14 cellular contexts compared by ENCODE assay signal in the genomic region with DNA sequence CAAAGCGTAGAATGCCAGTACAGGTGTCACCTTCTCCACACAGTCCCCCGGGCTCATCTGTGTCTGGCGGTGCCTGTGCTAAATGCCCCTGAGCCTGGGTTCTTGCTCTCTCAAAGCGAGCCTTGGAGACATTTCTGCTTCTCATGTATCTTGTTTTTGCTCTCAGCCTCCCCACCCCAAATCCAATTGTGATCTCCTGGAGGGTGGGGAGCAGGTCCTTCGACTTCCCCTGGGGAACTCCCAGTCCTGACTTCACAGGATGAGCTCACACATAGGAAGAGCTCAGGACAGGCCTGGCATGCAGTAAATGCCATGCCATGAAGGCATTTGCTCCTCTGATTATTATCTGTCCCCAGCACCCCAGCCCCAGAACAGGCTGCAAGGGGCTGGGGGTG. TPM values are rescaled to one million over a fixed set of nuclear protein-coding genes. Genes with fewer than 3 reads are reported as not detected.
DNase-seq lines count a peak whose midpoint lies in the region; ATAC-seq and TF ChIP-seq lines count a peak whose summit lies in the region.
"Had no signal": no experiment of that assay in that cellular context is flagged by ENCODE, and none has a peak within 500 bp of the region (broad histone marks: within the 10 kb centered on the region; RNA-seq: fewer than 3 reads in every experiment).

No MANE protein-coding gene starts in this region.

- peaks cover 21% of the 10 kb centered on the region for H3K36me3 Mint-ChIP-seq in dendritic cell treated with granulocyte-macrophage colony-stimulating factor and Interleukin-4, amounts not matched to agents 40 ng/mL and 50 ng/mL, for 4 days (ENCODE audit: low read depth)

- H3K27ac ChIP-seq in SK-N-SH (ENCODE audit: low read depth in 2 of 2, low read length in 1 of 2) (peak overlapping the region in 1 of 2 experiments; percentile 86; a peak in 2 of 4 replicates), osteoblast (ENCODE audit: low read depth, low read length) (no peak overlapping the region)
- H3K27ac ChIP-seq: epithelial cell of prostate, upper lobe of right lung had no signal

- CTCF ChIA-PET in SK-N-SH (lab: Yijun Ruan, JAX), result interaction anchor here (1.8 to 13.1 kb wide), 2 partner anchors 49 to 123 kb away, joined by 5 to 326 read pairs; no protein-coding TSS in a partner anchor

- H3K4me3 ChIP-seq in SK-N-SH (ENCODE audit: low read depth in 2 of 2, low read length in 1 of 2) (no peak overlapping the region), osteoblast (ENCODE audit: insufficient read depth, low read length) (no peak overlapping the region)
- H3K4me3 ChIP-seq: MG63, upper lobe of right lung had no signal

- WGBS in SK-N-SH (ENCODE audit: low lambda C conversion rate), result 75% methylated on average over 5 of the region's 5 CpGs

- peak overlapping the region; percentile 85 for H3K27ac Mint-ChIP-seq in dendritic cell treated with granulocyte-macrophage colony-stimulating factor and Interleukin-4, amounts not matched to agents 40 ng/mL and 50 ng/mL, for 4 days

- ATAC-seq in SK-N-SH treated with all-trans-retinoic acid at 6 μM for 48 hours (no peak), HG03442 (IDR thresholded peaks at IDR 0.05; ENCODE audit: unreplicated experiment) (no peak), HG02623 (IDR thresholded peaks at IDR 0.05; ENCODE audit: unreplicated experiment) (no peak)
- ATAC-seq: left lobe of liver, upper lobe of right lung had no signal

- POLR2A ChIA-PET in SK-N-SH (lab: Yijun Ruan, JAX), result interaction anchor here (0.7 to 1.2 kb wide), 3 partner anchors 13 to 100 kb away, joined by 3 to 4 read pairs (median 3); no protein-coding TSS in a partner anchor

- no peaks in the 10 kb centered on the region for H3F3A ChIP-seq in SK-N-SH (replicated peaks; ENCODE audit: insufficient read depth)

- H3K4me1 ChIP-seq in SK-N-SH (ENCODE audit: control insufficient read depth in 1 of 2, insufficient read depth in 2 of 2, low read depth in 1 of 2, low read length in 1 of 2), result peaks cover 0 to 63% of the 10 kb centered on the region in 2 experiments; a peak in 1 of 4 replicates
- H3K4me1 ChIP-seq in osteoblast (ENCODE audit: insufficient read depth, low read length), result no peaks in the 10 kb centered on the region
- H3K4me1 ChIP-seq: upper lobe of right lung had no signal

- TF ChIP-seq EP300 in SK-N-SH (IDR thresholded peaks at IDR 0.05; ENCODE audit: borderline replicate concordance in 1 of 2, low read depth in 1 of 2, low read length in 1 of 2), result no peak

- H3K4me2 ChIP-seq in SK-N-SH (no peak overlapping the region), osteoblast (ENCODE audit: insufficient read depth, low read length) (no peak overlapping the region)

- H3K9me3 ChIP-seq in SK-N-SH, result no peaks in the 10 kb centered on the region
- H3K9me3 ChIP-seq in osteoblast (ENCODE audit: low read depth, low read length), result no peaks in the 10 kb centered on the region
- H3K9me3 ChIP-seq: MG63, upper lobe of right lung had no signal

- no peaks in the 10 kb centered on the region for H3K9me2 ChIP-seq in SK-N-SH

- H3K36me3 ChIP-seq in SK-N-SH (replicated peaks in 1 of 2; ENCODE audit: control insufficient read depth in 1 of 2, insufficient read depth in 2 of 2, low read length in 1 of 2) (no peaks in the 10 kb centered on the region), osteoblast (ENCODE audit: insufficient read depth, low read length) (no peaks in the 10 kb centered on the region)
- H3K36me3 ChIP-seq: MG63, upper lobe of right lung had no signal

- DNase-seq in SK-N-SH (no peak), NCI-H2171 (lab: John Stamatoyannopoulos, UW) (peak; percentile 73), osteoblast (ENCODE audit: insufficient read length, low spot score, missing footprints) (peak; percentile 77), hepatic stellate cell (ENCODE audit: low spot score) (no peak)
- DNase-seq: DMS153, MG63, T1000, upper lobe of right lung had no signal

- H3K4me1 Mint-ChIP-seq in dendritic cell treated with granulocyte-macrophage colony-stimulating factor and Interleukin-4, amounts not matched to agents 40 ng/mL and 50 ng/mL, for 4 days (ENCODE audit: low read depth), result peaks cover 72% of the 10 kb centered on the region

- H3K4me3 Mint-ChIP-seq in dendritic cell treated with granulocyte-macrophage colony-stimulating factor and Interleukin-4, amounts not matched to agents 40 ng/mL and 50 ng/mL, for 4 days, result peak overlapping the region; percentile 42

- intact Hi-C loops in dendritic cell treated with granulocyte-macrophage colony-stimulating factor and Interleukin-4, amounts not matched to agents 40 ng/mL and 50 ng/mL, for 4 days (cut with micrococcal nuclease), result no loop called here

- H3K9me3 Mint-ChIP-seq in dendritic cell treated with granulocyte-macrophage colony-stimulating factor and Interleukin-4, amounts not matched to agents 40 ng/mL and 50 ng/mL, for 4 days, result no peaks in the 10 kb centered on the region

- no peak overlapping the region for H3K9ac ChIP-seq in SK-N-SH

- H3K79me2 ChIP-seq in SK-N-SH (ENCODE audit: insufficient read depth), result no peaks in the 10 kb centered on the region
- H3K79me2 ChIP-seq in osteoblast (ENCODE audit: insufficient read depth, low read length), result no peaks in the 10 kb centered on the region

- peaks cover 18% of the 10 kb centered on the region for H3K27me3 Mint-ChIP-seq in dendritic cell treated with granulocyte-macrophage colony-stimulating factor and Interleukin-4, amounts not matched to agents 40 ng/mL and 50 ng/mL, for 4 days

- no peaks in the 10 kb centered on the region for H4K20me1 ChIP-seq in SK-N-SH (ENCODE audit: insufficient read depth)
- H4K20me1 ChIP-seq in osteoblast (ENCODE audit: insufficient read depth, low read length), result no peaks in the 10 kb centered on the region

- H2AFZ ChIP-seq in SK-N-SH (ENCODE audit: low read depth) (no peak overlapping the region), osteoblast (ENCODE audit: low read length) (no peak overlapping the region)

- TF ChIP-seq CTCF in SK-N-SH (IDR thresholded peaks at IDR 0.05) (no peak), osteoblast (IDR thresholded peaks at IDR 0.05; ENCODE audit: extremely low read depth, low read depth, low read length) (no peak)

- TF ChIP-seq RAD21 in SK-N-SH (IDR thresholded peaks at IDR 0.05; ENCODE audit: low read length), result no peak

- H3K27me3 ChIP-seq in SK-N-SH (ENCODE audit: insufficient read depth), result no peaks in the 10 kb centered on the region
- peaks cover 8% of the 10 kb centered on the region for H3K27me3 ChIP-seq in osteoblast (ENCODE audit: insufficient read depth, low read length)
- H3K27me3 ChIP-seq: MG63, upper lobe of right lung had no signal

TF ChIP-seq in SK-N-SH, 30 proteins besides CTCF, POLR2A, EP300 and RAD21 (continues in another document):
- TF ChIP-seq, protein P1, sequence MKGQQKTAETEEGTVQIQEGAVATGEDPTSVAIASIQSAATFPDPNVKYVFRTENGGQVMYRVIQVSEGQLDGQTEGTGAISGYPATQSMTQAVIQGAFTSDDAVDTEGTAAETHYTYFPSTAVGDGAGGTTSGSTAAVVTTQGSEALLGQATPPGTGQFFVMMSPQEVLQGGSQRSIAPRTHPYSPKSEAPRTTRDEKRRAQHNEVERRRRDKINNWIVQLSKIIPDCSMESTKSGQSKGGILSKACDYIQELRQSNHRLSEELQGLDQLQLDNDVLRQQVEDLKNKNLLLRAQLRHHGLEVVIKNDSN (IDR thresholded peaks at IDR 0.05; ENCODE audit: borderline replicate concordance, low read depth), result no peak

TF ChIP-seq in SK-N-SH treated with all-trans-retinoic acid at 6 μM for 48 hours, 23 proteins besides CTCF, POLR2A, EP300 and RAD21:
- no peak for TF ChIP-seq PPARA (CRISPR knock-in tag; IDR thresholded peaks at IDR 0.05; ENCODE audit: borderline replicate concordance)

RNA-seq across cellular contexts. Expression of a gene that starts 58.1 kb away (rescaled TPM):
- 10.4 and 14.3 TPM in 2 replicates for polyA plus RNA-seq in SK-N-SH (2012; rRNA removed)
- 8.7 and 10.6 TPM in 2 replicates for polyA plus RNA-seq in SK-N-SH (2012; cell fraction: cytosol; rRNA removed)
- polyA plus RNA-seq in SK-N-SH (2012; cell fraction: nucleus; rRNA removed), result 35.9 and 37.2 TPM in 2 replicates
- total RNA-seq in osteoblast, result 5.9 and 6.2 TPM in 2 replicates

Comparison
In these comparisons a context has a peak if more than half of its experiments do, and no peak if none do; other contexts are left out.
1. DNase-seq: peak in NCI-H2171 (single experiment) and osteoblast (single experiment); none in SK-N-SH (single experiment) and hepatic stellate cell (single experiment).